In genomic region chr11:134032501-134033091, GRCh38 we compare ENCODE assay signal across 11 cellular contexts. TPM values are rescaled to one million over a fixed set of nuclear protein-coding genes. Genes with fewer than 3 reads are reported as not detected.
A peak's percentile ranks its signal among the peaks of the same experiment; 100 is the strongest.
DNase-seq lines count a peak whose midpoint lies in the region; ATAC-seq and TF ChIP-seq lines count a peak whose summit lies in the region.
"Had no signal": no experiment of that assay in that cellular context is flagged by ENCODE, and none has a peak within 500 bp of the region (broad histone marks: within the 10 kb centered on the region; RNA-seq: fewer than 3 reads in every experiment).

No MANE protein-coding gene starts in this region.

- no peaks in the 10 kb centered on the region for H3K27me3 ChIP-seq in uterus
- H3K27me3 ChIP-seq: pancreas had no signal

- DNase-seq in stimulated activated CD4-positive, alpha-beta T cell treated with anti-CD3 and anti-CD28 coated beads, Interleukin-15, amount 100 ng/mL, for 24 hours: peak; percentile 25
- no peak for DNase-seq in stimulated activated CD4-positive, alpha-beta T cell treated with anti-CD3 and anti-CD28 coated beads, Interleukin-4, amount 100 ng/mL, for 24 hours
- DNase-seq in activated CD8-positive, alpha-beta T cell treated with anti-CD3 and anti-CD28 coated beads, Interleukin-2, amount 10 ng/mL, durations not matched to agents 7 days and 5 days: peak; percentile 40
- DNase-seq in medulla oblongata (ENCODE audit: extremely low spot score) (peak; percentile 51), uterus (peak in 1 of 2 donors; percentile 48), NOMO-1 (lab: John Stamatoyannopoulos, UW; ENCODE audit: unreplicated experiment in 2 of 2) (no peak)
- DNase-seq in activated CD4-positive, alpha-beta T cell treated with anti-CD3 and anti-CD28 coated beads, Interleukin-2, amount 50 U/mL, for 4 hours: no peak
- DNase-seq: DND-41, NCI-H1105 had no signal

- no peak for ATAC-seq in activated CD8-positive, alpha-beta T cell treated with anti-CD3 and anti-CD28 coated beads, Interleukin-2, amount 10 ng/mL, durations not matched to agents 7 days and 5 days
- ATAC-seq in GM18502 (IDR thresholded peaks at IDR 0.05; ENCODE audit: poor library complexity, unreplicated experiment): no peak
- ATAC-seq: pancreas had no signal

- no peak overlapping the region for H3K4me3 ChIP-seq in uterus
- H3K4me3 ChIP-seq: pancreas had no signal

- POLR2A ChIA-PET in activated CD8-positive, alpha-beta T cell treated with anti-CD3 and anti-CD28 coated beads, Interleukin-2, amount 10 ng/mL, durations not matched to agents 7 days and 5 days (lab: Charles Lee): no interaction called here

- no peaks in the 10 kb centered on the region for H3K36me3 ChIP-seq in uterus
- H3K36me3 ChIP-seq: pancreas had no signal

- H3K36me3 Mint-ChIP-seq in activated CD8-positive, alpha-beta T cell treated with anti-CD3 and anti-CD28 coated beads, Interleukin-2, amount 10 ng/mL, durations not matched to agents 7 days and 5 days (ENCODE audit: low read depth): peaks cover 5% of the 10 kb centered on the region

- no peak for TF ChIP-seq CTCF in uterus (IDR thresholded peaks at IDR 0.05)

- intact Hi-C loops in uterus (cut with DNase I; ENCODE audit: low total_unique reads): loop anchor here (10.0 kb wide), 1 partner anchor 78 kb away; the partner anchor contains the start of gene IGSF9B

- H3K9me3 ChIP-seq in uterus: no peaks in the 10 kb centered on the region
- H3K9me3 ChIP-seq: pancreas had no signal

- H3K27me3 Mint-ChIP-seq in activated CD8-positive, alpha-beta T cell treated with anti-CD3 and anti-CD28 coated beads, Interleukin-2, amount 10 ng/mL, durations not matched to agents 7 days and 5 days (ENCODE audit: low read depth): no peaks in the 10 kb centered on the region

- H3K4me1 ChIP-seq in uterus: peaks cover 0 to 8% of the 10 kb centered on the region in 2 donors

- peak overlapping the region; percentile 85 for H3K27ac Mint-ChIP-seq in activated CD8-positive, alpha-beta T cell treated with anti-CD3 and anti-CD28 coated beads, Interleukin-2, amount 10 ng/mL, durations not matched to agents 7 days and 5 days

- H3K9me3 Mint-ChIP-seq in activated CD8-positive, alpha-beta T cell treated with anti-CD3 and anti-CD28 coated beads, Interleukin-2, amount 10 ng/mL, durations not matched to agents 7 days and 5 days (ENCODE audit: insufficient read depth): no peaks in the 10 kb centered on the region

- no peak overlapping the region for H3K4me3 Mint-ChIP-seq in activated CD8-positive, alpha-beta T cell treated with anti-CD3 and anti-CD28 coated beads, Interleukin-2, amount 10 ng/mL, durations not matched to agents 7 days and 5 days

- peak overlapping the region; percentile 89 to 99 for H3K27ac ChIP-seq in uterus

- H3K4me1 Mint-ChIP-seq in activated CD8-positive, alpha-beta T cell treated with anti-CD3 and anti-CD28 coated beads, Interleukin-2, amount 10 ng/mL, durations not matched to agents 7 days and 5 days (ENCODE audit: low read depth): peaks cover 77% of the 10 kb centered on the region

- TF ChIP-seq POLR2A in uterus (IDR thresholded peaks at IDR 0.05): no peak

- CTCF ChIA-PET in activated CD8-positive, alpha-beta T cell treated with anti-CD3 and anti-CD28 coated beads, Interleukin-2, amount 10 ng/mL, durations not matched to agents 7 days and 5 days (lab: Charles Lee): interaction anchor here (0.7 to 3.4 kb wide), 6 partner anchors 12 to 298 kb away, joined by 3 to 18 read pairs (median 4); no protein-coding TSS in a partner anchor

RNA-seq across cellular contexts. Expression of gene JAM3, which starts 36.3 kb away (rescaled TPM):
- 1 to 10 TPM; 8.0 to 9.6 TPM for total RNA-seq in activated CD8-positive, alpha-beta T cell treated with anti-CD3 and anti-CD28 coated beads, Interleukin-2, amount 10 ng/mL, durations not matched to agents 7 days and 5 days
- total RNA-seq in uterus: 10 to 100 TPM; 51.7 to 86.7 (median 68.1) TPM

Comparison
In these comparisons a context has a peak if more than half of its experiments do, and no peak if none do; other contexts are left out.
1. DNase-seq: peak in stimulated activated CD4-positive, alpha-beta T cell treated with anti-CD3 and anti-CD28 coated beads, Interleukin-15, amount 100 ng/mL, for 24 hours (single experiment), activated CD8-positive, alpha-beta T cell treated with anti-CD3 and anti-CD28 coated beads, Interleukin-2, amount 10 ng/mL, durations not matched to agents 7 days and 5 days (single experiment) and medulla oblongata (single experiment); none in stimulated activated CD4-positive, alpha-beta T cell treated with anti-CD3 and anti-CD28 coated beads, Interleukin-4, amount 100 ng/mL, for 24 hours (single experiment), activated CD4-positive, alpha-beta T cell treated with anti-CD3 and anti-CD28 coated beads, Interleukin-2, amount 50 U/mL, for 4 hours (0 of 2) and NOMO-1 (0 of 2).
2. RNA of gene JAM3, which starts 36.3 kb away (total RNA-seq): 51.7 to 86.7 TPM in uterus; 8.0 to 9.6 TPM in activated CD8-positive, alpha-beta T cell treated with anti-CD3 and anti-CD28 coated beads, Interleukin-2, amount 10 ng/mL, durations not matched to agents 7 days and 5 days; every median in the first group is over 4 times any median in the second.